8 cellular contexts compared by ENCODE assay signal in genomic region chr3:45224824-45225464, GRCh38. TPM values are rescaled to one million over a fixed set of nuclear protein-coding genes. Genes with fewer than 3 reads are reported as not detected.
A peak's percentile ranks its signal among the peaks of the same experiment; 100 is the strongest.
DNase-seq lines count a peak whose midpoint lies in the region; ATAC-seq and TF ChIP-seq lines count a peak whose summit lies in the region.

No MANE protein-coding gene starts in this region.

- peak overlapping the region; percentile 45 for H3K9ac ChIP-seq in iPS-18a (ENCODE audit: low read length)

- H3K36me3 Mint-ChIP-seq in MCF 10A (ENCODE audit: insufficient read depth, unreplicated experiment), result no peaks in the 10 kb centered on the region

- no TSS peak for BruUV-seq in MCF 10A (replicated peaks; lab: Mats Ljungman, UMichigan)

- H3K27ac ChIP-seq in C4-2B (no peak overlapping the region), RWPE1 (peak overlapping the region; percentile 73), iPS-18a (ENCODE audit: low read length) (no peak overlapping the region)

- intact Hi-C loops in MCF 10A (cut with micrococcal nuclease), result loop anchor here (1.0 kb wide), 1 partner anchor 274 kb away; no protein-coding TSS in a partner anchor

- H3K4me1 Mint-ChIP-seq in MCF 10A (ENCODE audit: insufficient read depth, unreplicated experiment), result peaks cover 6% of the 10 kb centered on the region

- H3K4me3 ChIP-seq in iPS-18a (ENCODE audit: low read length), result peak overlapping the region; percentile 71

- CTCF ChIA-PET in RWPE1 (lab: Yijun Ruan, JAX) (interaction anchor here (0.6 to 0.7 kb wide), 3 partner anchors 49 to 374 kb away, joined by 3 read pairs; no protein-coding TSS in a partner anchor), MCF 10A (lab: Yijun Ruan, JAX) (interaction anchor here (0.6 to 3.1 kb wide), 15 partner anchors 10 to 817 kb away, joined by 3 to 10 read pairs (median 3); no protein-coding TSS in a partner anchor)

- H3K9me3 Mint-ChIP-seq in MCF 10A (ENCODE audit: unreplicated experiment), result no peaks in the 10 kb centered on the region

- H3K27ac Mint-ChIP-seq in MCF 10A (ENCODE audit: low read depth, unreplicated experiment), result no peak overlapping the region

- POLR2A ChIA-PET in RWPE1 (lab: Yijun Ruan, JAX; ENCODE audit: low non-redundant PET) (no interaction called here), MCF 10A (lab: Yijun Ruan, JAX) (interaction anchor here (0.6 to 1.7 kb wide), 3 partner anchors 102 to 186 kb away, joined by 3 to 4 read pairs (median 4); no protein-coding TSS in a partner anchor)

- H3K4me1 ChIP-seq in iPS-18a (ENCODE audit: control insufficient read depth, low read depth, low read length), result peaks cover 14% of the 10 kb centered on the region

- peak overlapping the region; percentile 77 for H3K4me3 Mint-ChIP-seq in MCF 10A (ENCODE audit: unreplicated experiment)

- DNase-seq in RWPE1 (ENCODE audit: low spot score) (peak; percentile 29), MCF 10A (ENCODE audit: unreplicated experiment) (peak; percentile 67), renal cortical epithelial cell (ENCODE audit: low read depth) (peak; percentile 36), NCI-H1694 (lab: John Stamatoyannopoulos, UW) (no peak)

- ATAC-seq in GM18868 (IDR thresholded peaks at IDR 0.05; ENCODE audit: unreplicated experiment) (peak; percentile 11), HG03520 (IDR thresholded peaks at IDR 0.05; ENCODE audit: unreplicated experiment) (peak; percentile 10)

- peaks cover 33% of the 10 kb centered on the region for H3K27me3 ChIP-seq in iPS-18a (ENCODE audit: control insufficient read depth, insufficient read depth, low read length)

- H3K27me3 Mint-ChIP-seq in MCF 10A (ENCODE audit: insufficient read depth, unreplicated experiment), result peaks cover 29% of the 10 kb centered on the region

- H3K36me3 ChIP-seq in iPS-18a (ENCODE audit: control insufficient read depth, low read depth, low read length), result no peaks in the 10 kb centered on the region

- H3K9me3 ChIP-seq in iPS-18a (ENCODE audit: control insufficient read depth, low read depth, low read length), result no peaks in the 10 kb centered on the region

- peak; percentile 87 for TF ChIP-seq CTCF in C4-2B (conservative IDR thresholded peaks at IDR 0.05)
- peak; percentile 71 for TF ChIP-seq CTCF in RWPE1 (conservative IDR thresholded peaks at IDR 0.05; ENCODE audit: low read depth)
- TF ChIP-seq CTCF in MCF 10A (IDR thresholded peaks at IDR 0.05; ENCODE audit: unreplicated experiment), result peak; percentile 64

RNA-seq across cellular contexts. Expression of gene TMEM158, which starts 1.1 kb away (rescaled TPM):
- total RNA-seq in MCF 10A (2022), result 1.4 and 1.9 TPM in 2 replicates
- 0.35 and 6.9 TPM in 2 replicates for total RNA-seq in renal cortical epithelial cell
